Comparison of ENCODE assay signal across 8 cellular contexts in genomic region chr15:58770857-58771620, GRCh38. TPM values are rescaled to one million over a fixed set of nuclear protein-coding genes. Genes with fewer than 3 reads are reported as not detected.
A peak's percentile ranks its signal among the peaks of the same experiment; 100 is the strongest.
DNase-seq lines count a peak whose midpoint lies in the region; ATAC-seq and TF ChIP-seq lines count a peak whose summit lies in the region.

Gene MINDY2 (plus strand): TSS chr15:58771302. CDS start chr15:58771396, 94 bp downstream.

- H3K27ac Mint-ChIP-seq in activated CD4-positive, alpha-beta T cell treated with anti-CD3 and anti-CD28 coated beads, Interleukin-2, amount 10 ng/mL, durations not matched to agents 24 days and 14 days, result peak within 1 kb of the TSS; percentile 93

- H3K4me3 ChIP-seq in colonic mucosa, result peak within 1 kb of the TSS; percentile 76

- peak within 1 kb of the TSS; percentile 99 for H3K27ac ChIP-seq in colonic mucosa
- H3K27ac ChIP-seq in layer of hippocampus (ENCODE audit: low read depth, low read length), result peak within 1 kb of the TSS; percentile 96

- H3K27me3 ChIP-seq in colonic mucosa (no peaks in the 10 kb centered on the region), layer of hippocampus (ENCODE audit: control insufficient read depth, insufficient read depth, low read length) (no peaks in the 10 kb centered on the region)

- no peaks in the 10 kb centered on the region for H3K36me3 Mint-ChIP-seq in activated CD4-positive, alpha-beta T cell treated with anti-CD3 and anti-CD28 coated beads, Interleukin-2, amount 10 ng/mL, durations not matched to agents 24 days and 14 days (ENCODE audit: low read depth)

- intact Hi-C loops in activated CD4-positive, alpha-beta T cell treated with anti-CD3 and anti-CD28 coated beads, Interleukin-2, amount 10 ng/mL, durations not matched to agents 24 days and 14 days (cut with micrococcal nuclease), result loop anchor here (1.0 to 5.0 kb wide), 4 partner anchors 22 to 438 kb away; partner anchors contain the start of genes ADAM10 and SLTM
- intact Hi-C loops in colonic mucosa (cut with DNase I), result no loop called here

- peaks cover 2% of the 10 kb centered on the region for H3K27me3 Mint-ChIP-seq in activated CD4-positive, alpha-beta T cell treated with anti-CD3 and anti-CD28 coated beads, Interleukin-2, amount 10 ng/mL, durations not matched to agents 24 days and 14 days

- DNase-seq in C1 segment of cervical spinal cord (lab: John Stamatoyannopoulos, UW) (peak; percentile 83 to 99 (median 96)), NCI-H526 treated with DMSO at 0.1 percent for 48 hours (lab: John Stamatoyannopoulos, UW) (peak; percentile 98), colonic mucosa (peak; percentile 98)
- peak; percentile 98 for DNase-seq in activated CD4-positive, alpha-beta T cell treated with anti-CD3 and anti-CD28 coated beads, Interleukin-2, amount 10 ng/mL, durations not matched to agents 24 days and 14 days
- DNase-seq in stimulated activated CD4-positive, alpha-beta T cell treated with anti-CD3 and anti-CD28 coated beads, Interleukin-1b, Interleukin-23, amount 100 ng/mL, for 4 hours (ENCODE audit: low read depth in 2 of 2), result peak; percentile 82 to 90

- H3K9ac ChIP-seq in colonic mucosa (ENCODE audit: low read depth in 2 of 2, low read length in 2 of 2), result peak within 1 kb of the TSS; percentile 85 to 89

- no peaks in the 10 kb centered on the region for H3K36me3 ChIP-seq in colonic mucosa

- H3K4me1 ChIP-seq in colonic mucosa, result no peaks in the 10 kb centered on the region

- peak; percentile 94 for ATAC-seq in GM19324 (IDR thresholded peaks at IDR 0.05; ENCODE audit: low FRiP score, unreplicated experiment)
- peak; percentile 86 for ATAC-seq in HG03469 (IDR thresholded peaks at IDR 0.05; ENCODE audit: unreplicated experiment)

- no peak within 1 kb of the TSS for H3K4me3 Mint-ChIP-seq in activated CD4-positive, alpha-beta T cell treated with anti-CD3 and anti-CD28 coated beads, Interleukin-2, amount 10 ng/mL, durations not matched to agents 24 days and 14 days

- no peaks in the 10 kb centered on the region for H3K9me3 ChIP-seq in colonic mucosa

- H3K4me1 Mint-ChIP-seq in activated CD4-positive, alpha-beta T cell treated with anti-CD3 and anti-CD28 coated beads, Interleukin-2, amount 10 ng/mL, durations not matched to agents 24 days and 14 days, result peaks cover 16% of the 10 kb centered on the region

- peaks cover 5% of the 10 kb centered on the region for H3K9me3 Mint-ChIP-seq in activated CD4-positive, alpha-beta T cell treated with anti-CD3 and anti-CD28 coated beads, Interleukin-2, amount 10 ng/mL, durations not matched to agents 24 days and 14 days

- no peak for TF ChIP-seq CTCF in colonic mucosa (IDR thresholded peaks at IDR 0.05)

RNA-seq across cellular contexts. Expression of gene MINDY2, which starts in this region (rescaled TPM):
- 10.1 and 10.9 TPM in 2 replicates for total RNA-seq in activated CD4-positive, alpha-beta T cell treated with anti-CD3 and anti-CD28 coated beads, Interleukin-2, amount 10 ng/mL, durations not matched to agents 24 days and 14 days
- total RNA-seq in colonic mucosa, result 10 to 100 TPM; 13.0 to 16.9 TPM

Comparison
In these comparisons a context has a peak if more than half of its experiments do, and no peak if none do; other contexts are left out.
1. Peak in every context shown above with its lines: DNase-seq, ATAC-seq, H3K4me3 ChIP-seq and H3K27ac ChIP-seq.